11 cellular contexts compared by ENCODE assay signal in genomic region chr4:112170451-112170993, GRCh38. TPM values are rescaled to one million over a fixed set of nuclear protein-coding genes. Genes with fewer than 3 reads are reported as not detected.
DNase-seq lines count a peak whose midpoint lies in the region; ATAC-seq and TF ChIP-seq lines count a peak whose summit lies in the region.
"Had no signal": no experiment of that assay in that cellular context is flagged by ENCODE, and none has a peak within 500 bp of the region (broad histone marks: within the 10 kb centered on the region; RNA-seq: fewer than 3 reads in every experiment).

No MANE protein-coding gene starts in this region.

- H3K9ac ChIP-seq in KMS-11 = peak overlapping the region; percentile 8; the same call in 1 of the 2 replicates

- H3K4me3 ChIP-seq in KMS-11 (IDR thresholded peaks at IDR 0.05; ENCODE audit: insufficient read depth, low read depth, low read length) = no peak overlapping the region
- H3K4me3 ChIP-seq in mucosa of descending colon = no peak overlapping the region
- H3K4me3 ChIP-seq: heart left ventricle, thyroid gland had no signal

- H4K20me1 ChIP-seq in KMS-11 (ENCODE audit: insufficient read depth) = no peaks in the 10 kb centered on the region

- H3K4me2 ChIP-seq in KMS-11 = peak overlapping the region; percentile 75

- intact Hi-C loops in mucosa of descending colon (cut with DNase I, micrococcal nuclease) = no loop called here

- ATAC-seq in mucosa of descending colon = peak; percentile 43

- H3K4me1 ChIP-seq in KMS-11 (ENCODE audit: low read depth, poor library complexity, severe bottlenecking) = peaks cover 95% of the 10 kb centered on the region
- no peaks in the 10 kb centered on the region for H3K4me1 ChIP-seq in mucosa of descending colon (ENCODE audit: low read depth)
- H3K4me1 ChIP-seq: thyroid gland had no signal

- no peaks in the 10 kb centered on the region for H3K9me3 ChIP-seq in mucosa of descending colon
- H3K9me3 ChIP-seq: thyroid gland had no signal

- H3K79me2 ChIP-seq in KMS-11 (ENCODE audit: insufficient read depth, low read depth) = peaks cover 13% of the 10 kb centered on the region; the same call in 1 of the 2 replicates

- H2AFZ ChIP-seq in KMS-11 (ENCODE audit: low read depth) = no peak overlapping the region

- peak overlapping the region; percentile 55 for H3K27ac ChIP-seq in KMS-11
- H3K27ac ChIP-seq: thyroid gland had no signal

- H3K36me3 ChIP-seq in KMS-11 (ENCODE audit: insufficient read depth) = no peaks in the 10 kb centered on the region
- H3K36me3 ChIP-seq in mucosa of descending colon (ENCODE audit: low read depth) = no peaks in the 10 kb centered on the region
- H3K36me3 ChIP-seq: heart left ventricle, thyroid gland had no signal

- TF ChIP-seq CTCF in KMS-11 (conservative IDR thresholded peaks at IDR 0.05; ENCODE audit: low read depth, low read length) (no peak), mucosa of descending colon (IDR thresholded peaks at IDR 0.05) (no peak)

- peak; percentile 2 for DNase-seq in DMS53 treated with DMSO at 0.1 percent for 48 hours (lab: John Stamatoyannopoulos, UW; ENCODE audit: unreplicated experiment)
- peak; percentile 40 for DNase-seq in astrocyte of the hippocampus (ENCODE audit: low read depth, low spot score)
- DNase-seq in mucosa of descending colon = no peak
- DNase-seq in NCI-H128 (lab: John Stamatoyannopoulos, UW; ENCODE audit: unreplicated experiment) = no peak
- no peak for DNase-seq in SKM-1 treated with dmso at 0.1 percent for 144 hours (lab: John Stamatoyannopoulos, UW; ENCODE audit: unreplicated experiment)
- no peak for DNase-seq in NCI-H2029 treated with DMSO at 0.1 percent for 48 hours (lab: John Stamatoyannopoulos, UW)
- no peak for DNase-seq in mucosa of gallbladder (ENCODE audit: low spot score)
- DNase-seq: heart left ventricle, right cardiac atrium, thyroid gland had no signal

- no peaks in the 10 kb centered on the region for H3K27me3 ChIP-seq in KMS-11 (ENCODE audit: insufficient read depth, low read depth)
- H3K27me3 ChIP-seq: heart left ventricle, thyroid gland had no signal

RNA-seq across cellular contexts. Expression of gene FAM241A, which starts 25.3 kb away (rescaled TPM):
- 1 to 10 TPM in 2 of 3 donors, under 1 TPM in 1; 0.75 to 2.1 (median 1.8) TPM for total RNA-seq in mucosa of descending colon
- total RNA-seq in mucosa of gallbladder = 2.6 TPM

Comparison
In these comparisons a context has a peak if more than half of its experiments do, and no peak if none do; other contexts are left out.
1. DNase-seq: peak in DMS53 treated with DMSO at 0.1 percent for 48 hours (single experiment) and astrocyte of the hippocampus (single experiment); none in mucosa of descending colon (0 of 3), NCI-H128 (single experiment), SKM-1 treated with dmso at 0.1 percent for 144 hours (single experiment), NCI-H2029 treated with DMSO at 0.1 percent for 48 hours (single experiment) and mucosa of gallbladder (single experiment).